Comparison of ENCODE assay signal across 10 cellular contexts in the genomic region with DNA sequence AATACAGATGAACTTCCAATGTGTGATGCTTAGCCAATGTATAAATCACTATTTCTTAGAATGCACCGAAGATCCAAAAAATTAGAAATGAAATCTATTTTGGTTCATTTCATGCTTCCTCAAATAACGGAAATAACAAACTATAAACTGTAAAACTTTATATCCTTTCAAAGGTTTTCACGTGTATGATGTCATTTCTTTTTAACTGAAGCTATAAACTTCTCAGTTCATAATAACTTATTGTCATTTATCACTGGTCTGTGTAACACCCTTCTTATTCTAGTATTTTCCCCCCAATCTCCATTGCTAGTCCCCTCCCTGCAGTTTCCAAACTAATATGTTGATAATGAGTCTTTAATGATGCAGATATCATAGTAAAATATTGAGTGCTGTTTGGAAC. TPM values are rescaled to one million over a fixed set of nuclear protein-coding genes. Genes with fewer than 3 reads are reported as not detected.
"Had no signal": no experiment of that assay in that cellular context is flagged by ENCODE, and none has a peak within 500 bp of the region (broad histone marks: within the 10 kb centered on the region; RNA-seq: fewer than 3 reads in every experiment).

No MANE protein-coding gene starts in this region.

- FAIRE-seq: HTR-8/SVneo, K562 had no signal

- DNase-seq: IMR-90, KBM-7, KG1 had no signal

- H3K4me2 ChIP-seq: KMS-11 had no signal

- ATAC-seq: K562 had no signal

- H3K9ac ChIP-seq: KMS-11 had no signal

- H3K4me3 ChIP-seq: K562 had no signal

- H3K27ac ChIP-seq: HL-60, KMS-11 had no signal

RNA-seq across cellular contexts. Expression of a gene that starts 36.4 kb away (rescaled TPM):
- total RNA-seq: HT-29, HT1080, IMR-90, K562 had no signal
- polyA plus RNA-seq: IgD-negative memory B cell, IMR-90, K562 had no signal
